In genomic region chr16:27602103-27602502, GRCh38 we compare ENCODE assay signal across 22 cellular contexts. TPM values are rescaled to one million over a fixed set of nuclear protein-coding genes. Genes with fewer than 3 reads are reported as not detected.
DNase-seq lines count a peak whose midpoint lies in the region; ATAC-seq, FAIRE-seq and TF ChIP-seq lines count a peak whose summit lies in the region.
"Had no signal": no experiment of that assay in that cellular context is flagged by ENCODE, and none has a peak within 500 bp of the region (broad histone marks: within the 10 kb centered on the region; RNA-seq: fewer than 3 reads in every experiment).

No MANE protein-coding gene starts in this region.

- H3K4me3 ChIP-seq in cardiac muscle cell (no peak overlapping the region), endodermal cell (ENCODE audit: low read length) (no peak overlapping the region)
- H3K4me3 ChIP-seq: A549 had no signal

- 92% methylated on average over 4 of the region's 4 CpGs; no CpG with 5 or more reads in 1 of the 2 experiments for WGBS in endodermal cell (ENCODE audit: insufficient coverage in 1 of 2, insufficient read length in 1 of 2), 2 experiments

- no peak for DNase-seq in cardiac muscle cell (ENCODE audit: low read depth in 1 of 2, low spot score in 1 of 2)
- no peak for DNase-seq in cardiac septum (ENCODE audit: low spot score)
- no peak for DNase-seq in endodermal cell
- no peak for DNase-seq in progenitor cell of endocrine pancreas (ENCODE audit: low spot score, unreplicated experiment)
- DNase-seq in D721Med (ENCODE audit: insufficient read length, low spot score), result no peak
- DNase-seq in NCI-H146 (lab: John Stamatoyannopoulos, UW), result no peak
- no peak for DNase-seq in activated T-cell treated with anti-CD3 and anti-CD28 coated beads, Interleukin-2, amount 50 U/mL, for 72 hours
- DNase-seq: AML-193; Caco-2; CD4-positive, alpha-beta T cell; DMS153; DMS79; GF-D8; GOT3; H7; HFFc6 had no signal

- H3K9me3 Mint-ChIP-seq in endodermal cell, result no peaks in the 10 kb centered on the region
- H3K9me3 Mint-ChIP-seq in progenitor cell of endocrine pancreas (ENCODE audit: low read depth), result no peaks in the 10 kb centered on the region
- H3K9me3 Mint-ChIP-seq in activated T-cell treated with anti-CD3 and anti-CD28 coated beads, Interleukin-2, amount 50 U/mL, for 72 hours, result no peaks in the 10 kb centered on the region
- H3K9me3 Mint-ChIP-seq: CD4-positive, alpha-beta T cell; HFFc6 had no signal

- H3K9me3 ChIP-seq in cardiac muscle cell (ENCODE audit: low read depth), result no peaks in the 10 kb centered on the region
- no peaks in the 10 kb centered on the region for H3K9me3 ChIP-seq in endodermal cell (ENCODE audit: control insufficient read depth, low read length)
- H3K9me3 ChIP-seq: A549, Caco-2 had no signal

- no peak overlapping the region for H3K9ac ChIP-seq in endodermal cell (ENCODE audit: extremely low read depth, low read length, poor library complexity, severe bottlenecking)

- FAIRE-seq in D721Med (lab: Jason Lieb, UNC), result no peak
- FAIRE-seq: A549, HepG2 had no signal

- ATAC-seq in activated T-cell treated with anti-CD3 and anti-CD28 coated beads, Interleukin-2, amount 50 U/mL, for 72 hours (replicated peaks in 1 of 2), result no peak
- ATAC-seq: HCT116, HepG2 had no signal

- H3K27ac ChIP-seq in cardiac muscle cell (peak overlapping the region; percentile 8), endodermal cell (ENCODE audit: low read depth, low read length) (no peak overlapping the region)
- H3K27ac ChIP-seq: 22Rv1, A549, C4-2B had no signal

- H3K4me3 Mint-ChIP-seq in endodermal cell, result no peak overlapping the region
- no peak overlapping the region for H3K4me3 Mint-ChIP-seq in progenitor cell of endocrine pancreas (ENCODE audit: low read depth)
- no peak overlapping the region for H3K4me3 Mint-ChIP-seq in activated T-cell treated with anti-CD3 and anti-CD28 coated beads, Interleukin-2, amount 50 U/mL, for 72 hours
- H3K4me3 Mint-ChIP-seq: CD4-positive, alpha-beta T cell; HFFc6; IgD-negative memory B cell had no signal

- H3K27me3 Mint-ChIP-seq in endodermal cell (ENCODE audit: insufficient read depth), result no peaks in the 10 kb centered on the region
- no peaks in the 10 kb centered on the region for H3K27me3 Mint-ChIP-seq in progenitor cell of endocrine pancreas
- no peaks in the 10 kb centered on the region for H3K27me3 Mint-ChIP-seq in activated T-cell treated with anti-CD3 and anti-CD28 coated beads, Interleukin-2, amount 50 U/mL, for 72 hours (ENCODE audit: low read depth)
- H3K27me3 Mint-ChIP-seq: CD4-positive, alpha-beta T cell; IgD-negative memory B cell had no signal

- peak overlapping the region; percentile 59 for H3K27ac Mint-ChIP-seq in endodermal cell
- H3K27ac Mint-ChIP-seq in progenitor cell of endocrine pancreas, result peak overlapping the region; percentile 71
- no peak overlapping the region for H3K27ac Mint-ChIP-seq in activated T-cell treated with anti-CD3 and anti-CD28 coated beads, Interleukin-2, amount 50 U/mL, for 72 hours
- H3K27ac Mint-ChIP-seq: CD4-positive, alpha-beta T cell; HFFc6 had no signal

- H3K36me3 Mint-ChIP-seq in endodermal cell (ENCODE audit: low read depth) (peaks cover 7% of the 10 kb centered on the region), progenitor cell of endocrine pancreas (ENCODE audit: insufficient read depth) (peaks cover 2% of the 10 kb centered on the region)
- H3K36me3 Mint-ChIP-seq in activated T-cell treated with anti-CD3 and anti-CD28 coated beads, Interleukin-2, amount 50 U/mL, for 72 hours (ENCODE audit: insufficient read depth in 2 of 2), result no peaks in the 10 kb centered on the region

- H3K4me1 Mint-ChIP-seq in endodermal cell (peaks cover 21% of the 10 kb centered on the region), progenitor cell of endocrine pancreas (ENCODE audit: low read depth) (no peaks in the 10 kb centered on the region)
- no peaks in the 10 kb centered on the region for H3K4me1 Mint-ChIP-seq in activated T-cell treated with anti-CD3 and anti-CD28 coated beads, Interleukin-2, amount 50 U/mL, for 72 hours (ENCODE audit: low read depth)

- no peak for TF ChIP-seq CTCF in cardiac muscle cell (IDR thresholded peaks at IDR 0.05; ENCODE audit: low read depth, low read length)
- no peak for TF ChIP-seq CTCF in endodermal cell (conservative IDR thresholded peaks at IDR 0.05)
- TF ChIP-seq CTCF in progenitor cell of endocrine pancreas (IDR thresholded peaks at IDR 0.05; ENCODE audit: unreplicated experiment), result no peak
- no peak for TF ChIP-seq CTCF in D721Med (IDR thresholded peaks at IDR 0.05; ENCODE audit: insufficient read depth, missing control alignments)

- H3K4me1 ChIP-seq in cardiac muscle cell (ENCODE audit: low read depth) (peaks cover 32% of the 10 kb centered on the region), endodermal cell (ENCODE audit: control insufficient read depth, insufficient read depth, low read length) (peaks cover 7% of the 10 kb centered on the region)
- H3K4me1 ChIP-seq: A549, Caco-2 had no signal

- intact Hi-C loops in cardiac septum (cut with DNase I), result no loop called here

- H3K36me3 ChIP-seq in cardiac muscle cell (no peaks in the 10 kb centered on the region), endodermal cell (ENCODE audit: control insufficient read depth, insufficient read depth, low read length) (peaks cover 5% of the 10 kb centered on the region)

- no peaks in the 10 kb centered on the region for H3K27me3 ChIP-seq in cardiac muscle cell
- H3K27me3 ChIP-seq in endodermal cell (ENCODE audit: control insufficient read depth, insufficient read depth, low read length, poor library complexity, severe bottlenecking), result no peaks in the 10 kb centered on the region

RNA-seq across cellular contexts. Expression of gene KATNIP, which starts 52.2 kb away (rescaled TPM):
- total RNA-seq in cardiac muscle cell (12.6 and 24.1 TPM in 2 replicates), cardiac septum (22.6 TPM), endodermal cell (10 to 100 TPM; 33.6 to 39.1 TPM), progenitor cell of endocrine pancreas (48.1 and 48.7 TPM in 2 replicates)
- polyA plus RNA-seq in cardiac muscle cell, result 10.8 and 11.2 TPM in 2 replicates
- 14.5 TPM for polyA plus RNA-seq in endodermal cell (2013, experiment 1 of 2)
- polyA plus RNA-seq in endodermal cell (2013, experiment 2 of 2), result 13.9 TPM
- 10 to 100 TPM; 14.8 to 15.1 TPM for total RNA-seq in activated T-cell treated with anti-CD3 and anti-CD28 coated beads, Interleukin-2, amount 50 U/mL, for 72 hours

RNA-seq across cellular contexts. Expression of gene GTF3C1, which starts 52.4 kb away (rescaled TPM):
- total RNA-seq in cardiac muscle cell (144 and 162 TPM in 2 replicates), cardiac septum (66.3 TPM), endodermal cell (100 to 1,000 TPM; 138 TPM), progenitor cell of endocrine pancreas (105 and 106 TPM in 2 replicates)
- polyA plus RNA-seq in cardiac muscle cell, result 82.9 and 113 TPM in 2 replicates
- 73.5 TPM for polyA plus RNA-seq in endodermal cell (2013, experiment 1 of 2)
- 77.1 TPM for polyA plus RNA-seq in endodermal cell (2013, experiment 2 of 2)
- total RNA-seq in activated T-cell treated with anti-CD3 and anti-CD28 coated beads, Interleukin-2, amount 50 U/mL, for 72 hours, result 10 to 100 TPM; 49.6 to 61.1 TPM
